ENCODE assay signal across 19 cellular contexts in the genomic region with DNA sequence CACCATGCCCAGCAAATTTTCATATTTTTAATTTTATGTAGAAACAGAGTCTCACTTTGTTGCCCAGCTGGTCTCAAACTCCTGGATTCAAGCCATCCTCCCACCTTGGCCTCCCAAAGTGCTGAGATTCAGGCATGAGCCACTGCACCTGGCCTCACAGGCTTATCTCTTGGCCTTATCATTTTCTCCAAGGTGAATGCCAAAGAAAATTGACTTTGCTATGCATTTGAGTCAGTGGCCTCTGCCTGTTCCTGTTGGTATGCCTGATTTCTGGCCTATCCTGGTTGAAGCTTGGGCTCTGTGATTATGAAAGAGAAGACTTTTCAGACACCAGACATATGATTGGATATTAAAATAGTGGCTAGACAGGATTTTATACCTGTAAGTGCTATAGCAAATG.
"Had no signal": no experiment of that assay in that cellular context is flagged by ENCODE, and none has a peak within 500 bp of the region (broad histone marks: within the 10 kb centered on the region; RNA-seq: fewer than 3 reads in every experiment).

No MANE protein-coding gene starts in this region.

- H3K9me3 ChIP-seq: colonic mucosa, gastrocnemius medialis, left ventricle myocardium inferior, lower lobe of right lung, suprapubic skin, transverse colon, vagina had no signal

- H3K4me3 ChIP-seq: colonic mucosa, gastrocnemius medialis, left ventricle myocardium inferior, lower lobe of right lung, suprapubic skin, transverse colon, vagina had no signal

- ATAC-seq: esophagus mucosa; gastrocnemius medialis; left colon; lower lobe of right lung; natural killer cell treated with Interleukin-12 subunit alpha and Interleukin-12 subunit beta and Interleukin-15 and Interleukin-18, amount 100 ng/mL, for 72 hours; sciatic nerve; stimulated activated memory B cell treated with anti-CD40 and anti-IgM and Interleukin-4, amounts not matched to agents 10 μg/mL and 1 μg/mL and 100 μg/mL, for 72 hours; stimulated activated naive CD8-positive, alpha-beta T cell treated with anti-CD3 and anti-CD28 coated beads, Interleukin-15, Interleukin-2, amounts not matched to agents 100 U/mL and 50 U/mL, for 24 hours had no signal

- H3K4me1 ChIP-seq: colonic mucosa, gastrocnemius medialis, lower lobe of right lung, suprapubic skin had no signal

- H3K36me3 ChIP-seq: colonic mucosa, gastrocnemius medialis, left ventricle myocardium inferior, lower lobe of right lung, suprapubic skin, transverse colon, vagina had no signal

- H3K27ac ChIP-seq: colonic mucosa, epithelial cell of prostate, gastrocnemius medialis, left ventricle myocardium inferior, lower lobe of right lung, suprapubic skin, transverse colon, vagina had no signal

- DNase-seq: colonic mucosa; effector CD8-positive, alpha-beta T cell; endodermal cell; foreskin fibroblast; gastrocnemius medialis; head of caudate nucleus; left colon; left ventricle myocardium inferior; lower lobe of right lung; stimulated activated CD4-positive, alpha-beta T cell treated with anti-CD3 and anti-CD28 coated beads, Interleukin-4, amount 100 ng/mL, for 4 hours; stimulated activated naive CD8-positive, alpha-beta T cell treated with anti-CD3 and anti-CD28 coated beads, Interleukin-15, Interleukin-2, amounts not matched to agents 100 U/mL and 50 U/mL, for 24 hours; transverse colon had no signal

- H3K27me3 ChIP-seq: colonic mucosa, gastrocnemius medialis, suprapubic skin, transverse colon, vagina had no signal
